11 cellular contexts compared by ENCODE assay signal in the genomic region with DNA sequence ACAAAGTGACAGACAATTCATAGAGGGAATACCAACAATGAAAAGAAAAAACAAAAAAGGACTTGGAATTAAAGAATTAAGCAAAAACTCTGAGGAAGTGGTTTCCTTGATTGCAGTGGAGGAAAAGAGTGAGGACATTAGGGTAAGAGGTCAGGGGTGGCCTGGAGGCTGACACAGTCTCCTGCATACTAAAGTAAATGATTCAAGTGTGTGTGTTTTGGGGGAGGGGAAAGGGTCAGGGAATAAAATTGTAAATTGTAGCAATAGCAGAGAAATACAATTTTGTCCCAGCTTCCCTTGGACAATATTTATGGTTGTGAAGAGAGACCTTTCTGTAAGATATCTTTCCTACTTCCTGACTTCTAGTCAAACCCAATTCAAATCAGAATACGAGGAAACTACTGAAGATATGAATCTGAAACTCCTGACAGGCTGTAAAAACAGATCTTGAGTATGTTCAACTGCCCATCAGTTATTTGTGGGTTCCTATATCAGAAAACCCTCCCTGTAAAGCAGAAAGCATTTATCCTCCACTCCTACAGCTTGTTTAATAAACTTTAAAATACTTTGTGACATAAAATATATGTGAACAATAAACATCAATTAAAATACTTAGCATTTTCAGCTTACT.
DNase-seq lines count a peak whose midpoint lies in the region; ATAC-seq, FAIRE-seq and TF ChIP-seq lines count a peak whose summit lies in the region.
"Had no signal": no experiment of that assay in that cellular context is flagged by ENCODE, and none has a peak within 500 bp of the region (broad histone marks: within the 10 kb centered on the region; RNA-seq: fewer than 3 reads in every experiment).

No MANE protein-coding gene starts in this region.

- H3K27ac ChIP-seq in brain microvascular endothelial cell (peak overlapping the region; percentile 66), neuronal stem cell (replicated peaks; ENCODE audit: low read length) (no peak overlapping the region)
- H3K27ac ChIP-seq: cardiac muscle cell had no signal

- ATAC-seq in GM18909 (IDR thresholded peaks at IDR 0.05; ENCODE audit: poor library complexity, unreplicated experiment) (peak; percentile 56), HG02870 (IDR thresholded peaks at IDR 0.05; ENCODE audit: unreplicated experiment) (peak; percentile 63), esophagus mucosa (no peak)

- no peak overlapping the region for H3K18ac ChIP-seq in neuronal stem cell (ENCODE audit: low read length)

- no peak overlapping the region for H4K91ac ChIP-seq in neuronal stem cell (ENCODE audit: low read depth, low read length, poor library complexity)

- no peaks in the 10 kb centered on the region for H3K27me3 ChIP-seq in brain microvascular endothelial cell (replicated peaks)
- H3K27me3 ChIP-seq in neuronal stem cell (ENCODE audit: control insufficient read depth in 3 of 3, insufficient read depth in 3 of 3, low read depth in 1 of 3, low read length in 3 of 3), result no peaks in the 10 kb centered on the region
- H3K27me3 ChIP-seq: cardiac muscle cell had no signal

- TF ChIP-seq CTCF in brain microvascular endothelial cell (IDR thresholded peaks at IDR 0.05; ENCODE audit: low read depth, low read length, missing control alignments), result no peak

- WGBS in neuronal stem cell (ENCODE audit: extremely low coverage in 2 of 2, insufficient read length in 2 of 2, insufficient replicate concordance in 1 of 2), 2 donors, result no CpG with 5 or more reads among the region's 1 CpG

- DNase-seq in brain microvascular endothelial cell, result peak; percentile 43
- DNase-seq in neuronal stem cell (ENCODE audit: low spot score), result no peak
- no peak for DNase-seq in frontal cortex (ENCODE audit: low spot score in 2 of 2)
- no peak for DNase-seq in NCI-H2196 (lab: John Stamatoyannopoulos, UW; ENCODE audit: unreplicated experiment)
- DNase-seq: NCI-H2107; stimulated activated CD4-positive, alpha-beta T cell treated with anti-CD3 and anti-CD28 coated beads, Interleukin-2, amount 100 ng/mL, for 48 hours; substantia nigra had no signal

- no peak overlapping the region for H2AK5ac ChIP-seq in neuronal stem cell (ENCODE audit: low read depth, low read length)

- peak overlapping the region; percentile 17 for H2AFZ ChIP-seq in neuronal stem cell (ENCODE audit: low read length)

- no peak overlapping the region for H3K23ac ChIP-seq in neuronal stem cell (ENCODE audit: low read depth, low read length, poor library complexity)

- no peak overlapping the region for H3K4me3 ChIP-seq in brain microvascular endothelial cell (ENCODE audit: low read depth, low read length)
- H3K4me3 ChIP-seq in neuronal stem cell (ENCODE audit: low read length in 2 of 2), result no peak overlapping the region
- H3K4me3 ChIP-seq: cardiac muscle cell had no signal

- H3K9ac ChIP-seq in neuronal stem cell (ENCODE audit: low read depth, low read length, poor library complexity), result no peak overlapping the region

- H2BK15ac ChIP-seq in neuronal stem cell (ENCODE audit: low read length), result no peak overlapping the region

- no peaks in the 10 kb centered on the region for H3K79me1 ChIP-seq in neuronal stem cell (ENCODE audit: low read depth, low read length)

- H3K36me3 ChIP-seq in brain microvascular endothelial cell (replicated peaks) (no peaks in the 10 kb centered on the region), neuronal stem cell (replicated peaks in 1 of 2; ENCODE audit: control insufficient read depth in 2 of 2, insufficient read depth in 2 of 2, low read length in 2 of 2) (no peaks in the 10 kb centered on the region)
- H3K36me3 ChIP-seq: cardiac muscle cell had no signal

- in situ Hi-C loops in brain microvascular endothelial cell (cut with HindIII; ENCODE audit: low pct_ligation_motif_present, low sequenced_read_pairs), result no loop called here

- no peak overlapping the region for H2BK5ac ChIP-seq in neuronal stem cell (ENCODE audit: low read length)

- H2BK12ac ChIP-seq in neuronal stem cell (ENCODE audit: low read length), result no peak overlapping the region

- H3K4ac ChIP-seq in neuronal stem cell (ENCODE audit: low read length), result no peak overlapping the region

- peaks cover 0 to 6% of the 10 kb centered on the region in 2 donors for H3K4me1 ChIP-seq in neuronal stem cell (ENCODE audit: control insufficient read depth in 2 of 2, insufficient read depth in 1 of 2, low read depth in 1 of 2, low read length in 2 of 2)

- FAIRE-seq in frontal cortex (lab: Jason Lieb, UNC), result no peak

- H3K9me3 ChIP-seq in neuronal stem cell (replicated peaks in 1 of 2; ENCODE audit: control insufficient read depth in 2 of 2, insufficient read depth in 1 of 2, low read depth in 1 of 2, low read length in 2 of 2), result no peaks in the 10 kb centered on the region

- no peak overlapping the region for H2BK120ac ChIP-seq in neuronal stem cell (ENCODE audit: low read depth, low read length)

- H3K14ac ChIP-seq in neuronal stem cell (ENCODE audit: low read length), result no peak overlapping the region

- H3K4me2 ChIP-seq in neuronal stem cell (ENCODE audit: insufficient read depth, low read length, poor library complexity, severe bottlenecking), result no peak overlapping the region

- H4K8ac ChIP-seq in neuronal stem cell (ENCODE audit: low read depth, low read length), result no peak overlapping the region
